12 cellular contexts compared by ENCODE assay signal in genomic region chr1:151947140-151947539, GRCh38. TPM values are rescaled to one million over a fixed set of nuclear protein-coding genes. Genes with fewer than 3 reads are reported as not detected.
DNase-seq lines count a peak whose midpoint lies in the region; ATAC-seq, FAIRE-seq and TF ChIP-seq lines count a peak whose summit lies in the region.
"Had no signal": no experiment of that assay in that cellular context is flagged by ENCODE, and none has a peak within 500 bp of the region (broad histone marks: within the 10 kb centered on the region; RNA-seq: fewer than 3 reads in every experiment).

No MANE protein-coding gene starts in this region.

- no peaks in the 10 kb centered on the region for H3K27me3 Mint-ChIP-seq in activated T-helper 17 cell treated with anti-CD3 and anti-CD28 coated beads, Interleukin-2, amount 50 U/mL, for 72 hours

- no peak for TF ChIP-seq CTCF in A549 (IDR thresholded peaks at IDR 0.05)
- no peak for TF ChIP-seq CTCF in keratinocyte (optimal IDR thresholded peaks at IDR 0.05 in 1 of 3, IDR thresholded peaks at IDR 0.05 in 1 of 3, conservative IDR thresholded peaks at IDR 0.05 in 1 of 3; ENCODE audit: extremely low read depth in 1 of 3, insufficient read depth in 2 of 3, low read length in 3 of 3)

- H3K4me2 ChIP-seq in A549, result no peak overlapping the region; the same call in 2 of the 3 replicates
- H3K4me2 ChIP-seq in keratinocyte (ENCODE audit: control insufficient read depth, extremely low read depth, insufficient read depth, low read depth, low read length), result peak overlapping the region; percentile 98

- H4K20me1 ChIP-seq in keratinocyte (ENCODE audit: control insufficient read depth, extremely low read depth, insufficient read depth, low read length), result no peaks in the 10 kb centered on the region

- dilution Hi-C loops in keratinocyte (cut with MboI; ENCODE audit: extremely low pct_ligation_motif_present, low sequenced_read_pairs), result no loop called here

- TF ChIP-seq EP300 in A549 (IDR thresholded peaks at IDR 0.05), result no peak

- ATAC-seq in A549 (no peak), GM21381 (IDR thresholded peaks at IDR 0.05; ENCODE audit: unreplicated experiment) (no peak)
- ATAC-seq in activated T-helper 17 cell treated with anti-CD3 and anti-CD28 coated beads, Interleukin-2, amount 50 U/mL, for 72 hours (replicated peaks), result no peak

- CTCF ChIA-PET in A549 (lab: Yijun Ruan, JAX), result interaction anchor here (0.6 to 4.0 kb wide), 5 partner anchors 11 to 68 kb away, joined by 3 to 28 read pairs (median 6); no protein-coding TSS in a partner anchor

- H3K36me3 Mint-ChIP-seq in activated T-helper 17 cell treated with anti-CD3 and anti-CD28 coated beads, Interleukin-2, amount 50 U/mL, for 72 hours (ENCODE audit: low read depth), result peaks cover 15% of the 10 kb centered on the region

- POLR2A ChIA-PET in A549 (lab: Yijun Ruan, JAX), result no interaction called here

- H3K4me3 Mint-ChIP-seq in activated T-helper 17 cell treated with anti-CD3 and anti-CD28 coated beads, Interleukin-2, amount 50 U/mL, for 72 hours, result peak overlapping the region; percentile 83

- no peaks in the 10 kb centered on the region for H3K9me3 Mint-ChIP-seq in activated T-helper 17 cell treated with anti-CD3 and anti-CD28 coated beads, Interleukin-2, amount 50 U/mL, for 72 hours

- H3K4me1 ChIP-seq in A549 (peaks cover 49% of the 10 kb centered on the region), keratinocyte (ENCODE audit: control insufficient read depth, extremely low read depth, insufficient read depth, low read length) (peaks cover 32% of the 10 kb centered on the region)

- FAIRE-seq in A549 (lab: Jason Lieb, UNC) (no peak), keratinocyte (lab: Jason Lieb, UNC) (no peak)

- peaks cover 25% of the 10 kb centered on the region for H3K4me1 Mint-ChIP-seq in activated T-helper 17 cell treated with anti-CD3 and anti-CD28 coated beads, Interleukin-2, amount 50 U/mL, for 72 hours

- H3K9me3 ChIP-seq in A549 (no peaks in the 10 kb centered on the region), keratinocyte (ENCODE audit: control insufficient read depth, low read depth, low read length) (no peaks in the 10 kb centered on the region)
- H3K9me3 ChIP-seq: stomach had no signal

- no peak for DNase-seq in A549 (ENCODE audit: low read depth in 1 of 2, low spot score in 1 of 2)
- peak; percentile 69 for DNase-seq in ELR (ENCODE audit: low read depth)
- DNase-seq in keratinocyte (ENCODE audit: low read depth, low spot score), result peak; percentile 53
- no peak for DNase-seq in NCI-H146 treated with DMSO at 0.1 percent for 48 hours (lab: John Stamatoyannopoulos, UW; ENCODE audit: unreplicated experiment)
- DNase-seq in NCI-H1092 treated with DMSO at 0.1 percent for 48 hours (lab: John Stamatoyannopoulos, UW), result no peak
- no peak for DNase-seq in NCI-H446 (lab: John Stamatoyannopoulos, UW)
- DNase-seq: activated T-cell treated with anti-CD3 and anti-CD28 coated beads for 4 hours; Kasumi-1; stimulated activated CD4-positive, alpha-beta T cell treated with anti-CD3 and anti-CD28 coated beads, Interleukin-2, amount 100 ng/mL, for 24 hours; stomach had no signal

- no peaks in the 10 kb centered on the region for H3K36me3 ChIP-seq in keratinocyte (ENCODE audit: control insufficient read depth in 2 of 2, extremely low read depth in 1 of 2, insufficient read depth in 2 of 2, low read length in 2 of 2)
- H3K36me3 ChIP-seq: stomach had no signal

- H3K27ac Mint-ChIP-seq in activated T-helper 17 cell treated with anti-CD3 and anti-CD28 coated beads, Interleukin-2, amount 50 U/mL, for 72 hours, result peak overlapping the region; percentile 99

- no peak for TF ChIP-seq POLR2A in A549 (IDR thresholded peaks at IDR 0.05; ENCODE audit: low read length)

- no peaks in the 10 kb centered on the region for H3K9me1 ChIP-seq in keratinocyte (ENCODE audit: control insufficient read depth, extremely low read depth, insufficient read depth, low read length)

- H3K27ac ChIP-seq in A549, result peak overlapping the region in 1 of 2 experiments; percentile 70; a peak in 3 of 6 replicates
- H3K27ac ChIP-seq in keratinocyte (ENCODE audit: control insufficient read depth, insufficient read depth, low read length), result peak overlapping the region; percentile 100

- 48% methylated on average over 2 of the region's 2 CpGs for WGBS in A549 (ENCODE audit: missing lambda C conversion rate)

- peak overlapping the region; percentile 86 for H3K9ac ChIP-seq in keratinocyte (ENCODE audit: control insufficient read depth, extremely low read depth, insufficient read depth, low read length)

- H3K27me3 ChIP-seq in keratinocyte (ENCODE audit: control insufficient read depth, extremely low read depth, insufficient read depth, low read length), result no peaks in the 10 kb centered on the region
- H3K27me3 ChIP-seq: stomach had no signal

- no peak overlapping the region for H3K4me3 ChIP-seq in A549
- H3K4me3 ChIP-seq in keratinocyte (ENCODE audit: control insufficient read depth in 2 of 3, extremely low read depth in 1 of 3, insufficient read depth in 2 of 3, low read depth in 1 of 3, low read length in 3 of 3), result no peak overlapping the region
- H3K4me3 ChIP-seq: stomach had no signal

- H3K79me2 ChIP-seq in keratinocyte (ENCODE audit: control insufficient read depth, insufficient read depth, low read length), result no peaks in the 10 kb centered on the region

- H2AFZ ChIP-seq in keratinocyte (ENCODE audit: control insufficient read depth, low read length), result no peak overlapping the region

- no peak for TF ChIP-seq RAD21 in A549 (conservative IDR thresholded peaks at IDR 0.05 in 1 of 2, IDR thresholded peaks at IDR 0.05 in 1 of 2)

TF ChIP-seq in A549, 52 proteins besides CTCF, POLR2A, EP300 and RAD21:
- TF ChIP-seq MYC (IDR thresholded peaks at IDR 0.05; ENCODE audit: borderline replicate concordance, low read length), result no peak
- no peak for TF ChIP-seq HEYL (CRISPR knock-in tag; IDR thresholded peaks at IDR 0.05)
- TF ChIP-seq PBX3 (IDR thresholded peaks at IDR 0.05), result no peak
- no peak for TF ChIP-seq ATOH8 (CRISPR knock-in tag; IDR thresholded peaks at IDR 0.05; ENCODE audit: low read depth)
- TF ChIP-seq FOSL2 (IDR thresholded peaks at IDR 0.05), result no peak
- peak; percentile 19; the same call in 1 of the 2 replicates for TF ChIP-seq FOSL2 (CRISPR knock-in tag; IDR thresholded peaks at IDR 0.05)
- TF ChIP-seq FOSB (CRISPR knock-in tag; IDR thresholded peaks at IDR 0.05), result no peak
- no peak for TF ChIP-seq SMC3 (IDR thresholded peaks at IDR 0.05)

RNA-seq across cellular contexts. Expression of gene THEM4, which starts 37.8 kb away (rescaled TPM):
- polyA plus RNA-seq in A549 (2011; rRNA removed), result 28.1 and 32.3 TPM in 2 replicates
- 14.1 and 16.5 TPM in 2 replicates for polyA plus RNA-seq in A549 (2012; cell fraction: cytosol; rRNA removed)
- 6.7 and 12.5 TPM in 2 replicates for polyA plus RNA-seq in A549 (2012; cell fraction: nucleus; rRNA removed)
- polyA plus RNA-seq in A549 (2017; fragmentation: RNase III; extraction: RNeasy Plus Mini Kit Qiagen cat#74134 plus additional on column Dnase treatment), result 16.6 to 19.6 TPM (median 19.0 TPM) in 3 replicates
- polyA minus RNA-seq in A549 (2011; rRNA and poly(A)+ RNA removed), result 11.6 and 15.6 TPM in 2 replicates
- 10 to 100 TPM; 26.6 to 33.0 TPM for total RNA-seq in activated T-helper 17 cell treated with anti-CD3 and anti-CD28 coated beads, Interleukin-2, amount 50 U/mL, for 72 hours
- 20.1 to 23.3 TPM (median 20.2 TPM) in 3 replicates for polyA plus RNA-seq in keratinocyte
- 3.7 TPM for polyA plus RNA-seq in keratinocyte (2011; ENCODE audit: low read depth)
- polyA plus RNA-seq in keratinocyte (2011; cell fraction: cytosol; rRNA removed), result 17.6 and 25.3 TPM in 2 replicates
- 23.2 and 24.9 TPM in 2 replicates for polyA plus RNA-seq in keratinocyte (2011; cell fraction: nucleus; rRNA removed)
- polyA plus RNA-seq in keratinocyte (2012; ENCODE audit: low replicate concordance), result 5.7 and 11.2 TPM in 2 replicates
- 4.5 to 17.6 TPM (median 12.3 TPM) in 3 replicates for polyA minus RNA-seq in keratinocyte
- polyA minus RNA-seq in keratinocyte (2011; cell fraction: cytosol; rRNA and poly(A)+ RNA removed), result 6.7 TPM
- 7.1 and 15.5 TPM in 2 replicates for polyA minus RNA-seq in keratinocyte (2011; cell fraction: nucleus; rRNA and poly(A)+ RNA removed)

RNA-seq across cellular contexts. Expression of gene S100A10, which starts 46.5 kb away (rescaled TPM):
- 505 and 515 TPM in 2 replicates for polyA plus RNA-seq in A549 (2011; rRNA removed)
- 323 and 344 TPM in 2 replicates for polyA plus RNA-seq in A549 (2012; cell fraction: cytosol; rRNA removed)
- 72.0 and 86.0 TPM in 2 replicates for polyA plus RNA-seq in A549 (2012; cell fraction: nucleus; rRNA removed)
- 2,059 to 2,476 TPM (median 2,077 TPM) in 3 replicates for polyA plus RNA-seq in A549 (2017; fragmentation: RNase III; extraction: RNeasy Plus Mini Kit Qiagen cat#74134 plus additional on column Dnase treatment)
- polyA minus RNA-seq in A549 (2011; rRNA and poly(A)+ RNA removed), result 228 and 259 TPM in 2 replicates
- 100 to 1,000 TPM; 181 to 377 TPM for total RNA-seq in activated T-helper 17 cell treated with anti-CD3 and anti-CD28 coated beads, Interleukin-2, amount 50 U/mL, for 72 hours
- polyA plus RNA-seq in keratinocyte, result 762 to 1,688 TPM (median 1,061 TPM) in 3 replicates
- 7,825 TPM for polyA plus RNA-seq in keratinocyte (2011; ENCODE audit: low read depth)
- 1,426 and 2,466 TPM in 2 replicates for polyA plus RNA-seq in keratinocyte (2011; cell fraction: cytosol; rRNA removed)
- polyA plus RNA-seq in keratinocyte (2011; cell fraction: nucleus; rRNA removed), result 399 and 409 TPM in 2 replicates
- polyA plus RNA-seq in keratinocyte (2012; ENCODE audit: low replicate concordance), result 2,272 and 2,757 TPM in 2 replicates
- polyA minus RNA-seq in keratinocyte, result 156 to 769 TPM (median 744 TPM) in 3 replicates
- polyA minus RNA-seq in keratinocyte (2011; cell fraction: cytosol; rRNA and poly(A)+ RNA removed), result 3,568 TPM
- 194 and 286 TPM in 2 replicates for polyA minus RNA-seq in keratinocyte (2011; cell fraction: nucleus; rRNA and poly(A)+ RNA removed)

Comparison
In these comparisons a context has a peak if more than half of its experiments do, and no peak if none do; other contexts are left out.
1. DNase-seq: peak in ELR (single experiment) and keratinocyte (single experiment); none in A549 (0 of 2), NCI-H146 treated with DMSO at 0.1 percent for 48 hours (single experiment), NCI-H1092 treated with DMSO at 0.1 percent for 48 hours (single experiment) and NCI-H446 (0 of 2).